21 cellular contexts compared by ENCODE assay signal in genomic region chr13:113063091-113063491, GRCh38. TPM values are rescaled to one million over a fixed set of nuclear protein-coding genes. Genes with fewer than 3 reads are reported as not detected.
"Had no signal": no experiment of that assay in that cellular context is flagged by ENCODE, and none has a peak within 500 bp of the region (broad histone marks: within the 10 kb centered on the region; RNA-seq: fewer than 3 reads in every experiment).

No MANE protein-coding gene starts in this region.

- DNase-seq: central memory CD4-positive, alpha-beta T cell; cortex of kidney; effector memory CD8-positive, alpha-beta T cell; gastrocnemius medialis; islet precursor cell; midbrain; retina; stimulated activated CD4-positive, alpha-beta T cell treated with anti-CD3 and anti-CD28 coated beads, Interleukin-2, amount 100 ng/mL, for 24 hours; stimulated activated CD4-positive, alpha-beta T cell treated with anti-CD3 and anti-CD28 coated beads, Interleukin-4, amount 100 ng/mL, for 4 hours; stimulated activated naive B cell treated with anti-CD40 and anti-IgM and Interleukin-4, amounts not matched to agents 10 μg/mL and 1 μg/mL and 100 μg/mL, for 72 hours; stimulated activated naive CD8-positive, alpha-beta T cell treated with anti-CD3 and anti-CD28 coated beads, Interleukin-15, amount 100 ng/mL, for 72 hours; transverse colon had no signal

- H3K27me3 ChIP-seq: gastrocnemius medialis, transverse colon had no signal

- H3K9me3 Mint-ChIP-seq: effector memory CD8-positive, alpha-beta T cell; memory B cell; nephron; stimulated activated naive B cell treated with anti-CD40 and anti-IgM and Interleukin-4, amounts not matched to agents 10 μg/mL and 1 μg/mL and 100 μg/mL, for 72 hours; stimulated activated naive CD8-positive, alpha-beta T cell treated with anti-CD3 and anti-CD28 coated beads, Interleukin-15, amount 100 ng/mL, for 72 hours had no signal

- H3K36me3 ChIP-seq: gastrocnemius medialis, thoracic aorta, transverse colon had no signal

- H3K27me3 Mint-ChIP-seq: effector memory CD8-positive, alpha-beta T cell; memory B cell; stimulated activated naive B cell treated with anti-CD40 and anti-IgM and Interleukin-4, amounts not matched to agents 10 μg/mL and 1 μg/mL and 100 μg/mL, for 72 hours; stimulated activated naive CD8-positive, alpha-beta T cell treated with anti-CD3 and anti-CD28 coated beads, Interleukin-15, amount 100 ng/mL, for 72 hours had no signal

- H3K4me3 Mint-ChIP-seq: effector memory CD8-positive, alpha-beta T cell; memory B cell; nephron; stimulated activated naive B cell treated with anti-CD40 and anti-IgM and Interleukin-4, amounts not matched to agents 10 μg/mL and 1 μg/mL and 100 μg/mL, for 72 hours; stimulated activated naive CD8-positive, alpha-beta T cell treated with anti-CD3 and anti-CD28 coated beads, Interleukin-15, amount 100 ng/mL, for 72 hours had no signal

- H3K27ac Mint-ChIP-seq: effector memory CD8-positive, alpha-beta T cell; memory B cell; nephron; stimulated activated naive B cell treated with anti-CD40 and anti-IgM and Interleukin-4, amounts not matched to agents 10 μg/mL and 1 μg/mL and 100 μg/mL, for 72 hours; stimulated activated naive CD8-positive, alpha-beta T cell treated with anti-CD3 and anti-CD28 coated beads, Interleukin-15, amount 100 ng/mL, for 72 hours had no signal

- H3K4me3 ChIP-seq: esophagus muscularis mucosa, gastrocnemius medialis, psoas muscle, thoracic aorta, transverse colon had no signal

- ATAC-seq: effector memory CD8-positive, alpha-beta T cell; gastrocnemius medialis; psoas muscle; stimulated activated naive B cell treated with anti-CD40 and anti-IgM and Interleukin-4, amounts not matched to agents 10 μg/mL and 1 μg/mL and 100 μg/mL, for 72 hours; stimulated activated naive CD8-positive, alpha-beta T cell treated with anti-CD3 and anti-CD28 coated beads, Interleukin-15, amount 100 ng/mL, for 72 hours had no signal

- H3K4me1 ChIP-seq: esophagus muscularis mucosa, gastrocnemius medialis, parathyroid adenoma, psoas muscle, transverse colon had no signal

- H3K4me1 Mint-ChIP-seq: memory B cell; stimulated activated naive B cell treated with anti-CD40 and anti-IgM and Interleukin-4, amounts not matched to agents 10 μg/mL and 1 μg/mL and 100 μg/mL, for 72 hours; stimulated activated naive CD8-positive, alpha-beta T cell treated with anti-CD3 and anti-CD28 coated beads, Interleukin-15, amount 100 ng/mL, for 72 hours had no signal

- H3K27ac ChIP-seq: epithelial cell of prostate, esophagus muscularis mucosa, gastrocnemius medialis, parathyroid adenoma, psoas muscle, thoracic aorta, transverse colon had no signal

- H3K9me3 ChIP-seq: gastrocnemius medialis, psoas muscle, thoracic aorta, transverse colon had no signal

RNA-seq across cellular contexts. Expression of gene F7, which starts 42.5 kb away (rescaled TPM):
- total RNA-seq: fibroblast of villous mesenchyme, thoracic aorta, transverse colon, ureter had no signal
